In genomic region chr13:79482271-79482970, GRCh38 we compare ENCODE assay signal across 8 cellular contexts. TPM values are rescaled to one million over a fixed set of nuclear protein-coding genes. Genes with fewer than 3 reads are reported as not detected.
DNase-seq lines count a peak whose midpoint lies in the region; ATAC-seq and TF ChIP-seq lines count a peak whose summit lies in the region.

No MANE protein-coding gene starts in this region.

- ATAC-seq in heart right ventricle, result no peak
- no peak for ATAC-seq in Right ventricle myocardium superior (ENCODE audit: poor library complexity)
- peak; percentile 21 for ATAC-seq in left colon
- ATAC-seq in upper lobe of right lung, result no peak
- no peak for ATAC-seq in HG03175 (IDR thresholded peaks at IDR 0.05; ENCODE audit: unreplicated experiment)

- H3K4me1 ChIP-seq in heart right ventricle (peaks cover 0 to 42% (median 20%) of the 10 kb centered on the region in 9 donors), adipocyte (ENCODE audit: control insufficient read depth, insufficient read depth, low read length) (peaks cover 47% of the 10 kb centered on the region), upper lobe of right lung (no peaks in the 10 kb centered on the region)

- H3K27ac ChIP-seq in heart right ventricle (peak overlapping the region in 1 of 10 donors; percentile 79), upper lobe of right lung (no peak overlapping the region)

- H3K9me3 ChIP-seq in heart right ventricle (no peaks in the 10 kb centered on the region), adipocyte (ENCODE audit: control insufficient read depth, low read length) (no peaks in the 10 kb centered on the region), upper lobe of right lung (no peaks in the 10 kb centered on the region)

- H3K27me3 ChIP-seq in heart right ventricle (peaks cover 0 to 55% (median 0%) of the 10 kb centered on the region in 7 donors), adipocyte (replicated peaks; ENCODE audit: control insufficient read depth, insufficient read depth, low read length) (no peaks in the 10 kb centered on the region), upper lobe of right lung (no peaks in the 10 kb centered on the region)

- H3K36me3 ChIP-seq in heart right ventricle (no peaks in the 10 kb centered on the region), adipocyte (ENCODE audit: control insufficient read depth, insufficient read depth, low read length, severe bottlenecking) (no peaks in the 10 kb centered on the region), upper lobe of right lung (no peaks in the 10 kb centered on the region)

- DNase-seq in heart right ventricle, result no peak
- DNase-seq in Right ventricle myocardium superior, result no peak
- DNase-seq in adipocyte (ENCODE audit: low read depth), result peak; percentile 55
- no peak for DNase-seq in left colon
- DNase-seq in upper lobe of right lung, result no peak
- no peak for DNase-seq in DMS53 treated with DMSO at 0.1 percent for 48 hours (lab: John Stamatoyannopoulos, UW; ENCODE audit: unreplicated experiment)
- no peak for DNase-seq in islet precursor cell

- WGBS in heart right ventricle, 2 donors, result 70 to 78% methylated on average over 3 of the region's 3 CpGs

- H3K9ac ChIP-seq in adipocyte (ENCODE audit: low read length), result peak overlapping the region; percentile 97

- H3K4me3 ChIP-seq in heart right ventricle, result peak overlapping the region in 9 of 10 donors; percentile 67 to 94 (median 81)
- H3K4me3 ChIP-seq in adipocyte (ENCODE audit: low read length), result peak overlapping the region; percentile 97
- H3K4me3 ChIP-seq in upper lobe of right lung, result peak overlapping the region; percentile 74

- intact Hi-C loops in heart right ventricle (cut with DNase I), result loop anchor here in 5 of 10 donors (5.0 kb wide), 4 partner anchors 45 to 55 kb away; no protein-coding TSS in a partner anchor
- intact Hi-C loops in Right ventricle myocardium superior (cut with DNase I), result loop anchor here (5.0 kb wide), 1 partner anchor 50 kb away; no protein-coding TSS in a partner anchor
- intact Hi-C loops in left colon (cut with DNase I, micrococcal nuclease), result no loop called here
- intact Hi-C loops in upper lobe of right lung (cut with DNase I), result no loop called here

- TF ChIP-seq CTCF in heart right ventricle (IDR thresholded peaks at IDR 0.05) (no peak), upper lobe of right lung (IDR thresholded peaks at IDR 0.05) (no peak)

RNA-seq across cellular contexts. Expression of gene NDFIP2, which starts 1.5 kb away (rescaled TPM):
- total RNA-seq in heart right ventricle, result 10 to 100 TPM; 27.9 to 42.7 (median 34.0) TPM
- 10 to 100 TPM in 1 of 2 donors, 1 to 10 TPM in 1; 9.9 to 16.9 TPM for polyA plus RNA-seq in heart right ventricle
- 33.9 TPM for total RNA-seq in Right ventricle myocardium superior
- 100 to 1,000 TPM; 117 to 129 TPM for total RNA-seq in left colon
- 34.1 TPM for total RNA-seq in upper lobe of right lung
